1 cellular context compared by ENCODE assay signal in genomic region chr5:168670881-168671575, GRCh38.
TF ChIP-seq lines count a peak whose summit lies in the region.

No MANE protein-coding gene starts in this region.

TF ChIP-seq in K562, 482 proteins besides CTCF, POLR2A, EP300 and RAD21:
- TF ChIP-seq MAX (CRISPR knock-in tag; IDR thresholded peaks at IDR 0.05), result peak; percentile 29; the same call in 1 of the 2 replicates
- TF ChIP-seq TBL1XR1 (IDR thresholded peaks at IDR 0.05; ENCODE audit: low read length in 2 of 2), result no peak
- no peak for TF ChIP-seq MLX (CRISPR knock-in tag; conservative IDR thresholded peaks at IDR 0.05)
- TF ChIP-seq ZNF212 (CRISPR knock-in tag; IDR thresholded peaks at IDR 0.05), result no peak
